7 cellular contexts compared by ENCODE assay signal in the genomic region with DNA sequence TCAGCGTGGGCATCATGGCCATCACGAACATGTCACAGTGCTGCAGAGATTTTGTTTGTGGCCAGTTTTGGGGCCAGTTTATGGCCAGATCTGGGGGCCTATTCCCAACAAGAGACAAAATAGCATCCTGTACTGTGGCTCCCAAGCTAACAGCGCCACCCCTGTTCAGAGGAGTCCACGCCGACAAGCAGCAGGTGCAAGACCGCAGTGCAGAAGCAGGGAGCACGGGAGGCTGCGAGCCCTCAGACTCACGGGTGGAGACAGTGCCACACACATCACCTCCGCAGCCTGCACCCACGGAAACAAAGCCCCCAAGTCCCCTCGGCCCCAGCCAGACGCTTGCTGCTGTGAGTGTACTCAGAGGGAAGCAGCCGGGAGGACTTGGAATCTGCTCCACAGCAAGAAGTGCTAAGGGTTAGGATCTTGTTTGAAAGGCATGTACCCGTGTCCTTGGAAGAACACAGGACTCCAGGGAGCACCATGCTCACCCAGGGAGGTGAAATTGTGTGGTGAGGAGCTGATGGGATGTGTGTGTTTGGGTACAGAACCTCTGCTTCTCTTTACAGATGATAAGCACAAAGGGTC. TPM values are rescaled to one million over a fixed set of nuclear protein-coding genes. Genes with fewer than 3 reads are reported as not detected.
A peak's percentile ranks its signal among the peaks of the same experiment; 100 is the strongest.
DNase-seq lines count a peak whose midpoint lies in the region; ATAC-seq and TF ChIP-seq lines count a peak whose summit lies in the region.

No MANE protein-coding gene starts in this region.

- DNase-seq in HAP-1 (ENCODE audit: low spot score in 2 of 2) (peak; percentile 14 to 36), kidney epithelial cell (ENCODE audit: low read depth) (no peak), NCI-H2227 treated with DMSO at 0.1 percent for 48 hours (lab: John Stamatoyannopoulos, UW) (no peak), midbrain (lab: John Stamatoyannopoulos, UW) (no peak)
- DNase-seq in activated CD8-positive, alpha-beta T cell treated with anti-CD3 and anti-CD28 coated beads for 36 hours: peak; percentile 59

- H3K4me3 ChIP-seq in DOHH2 (ENCODE audit: low read length) (no peak overlapping the region), HAP-1 (no peak overlapping the region), kidney epithelial cell (ENCODE audit: low read depth, low read length) (no peak overlapping the region)

- no peaks in the 10 kb centered on the region for H4K20me1 ChIP-seq in DOHH2 (ENCODE audit: control insufficient read depth, insufficient read depth, low read depth, low read length)

- H3K27ac Mint-ChIP-seq in activated CD8-positive, alpha-beta T cell treated with anti-CD3 and anti-CD28 coated beads for 36 hours: no peak overlapping the region

- no peaks in the 10 kb centered on the region for H3K79me2 ChIP-seq in DOHH2 (ENCODE audit: control insufficient read depth, low read length)

- H3K36me3 Mint-ChIP-seq in activated CD8-positive, alpha-beta T cell treated with anti-CD3 and anti-CD28 coated beads for 36 hours (ENCODE audit: low read depth): no peaks in the 10 kb centered on the region

- H3K9me3 Mint-ChIP-seq in activated CD8-positive, alpha-beta T cell treated with anti-CD3 and anti-CD28 coated beads for 36 hours: no peaks in the 10 kb centered on the region

- H3K9me3 ChIP-seq in DOHH2 (ENCODE audit: control insufficient read depth, insufficient read depth, low read length): no peaks in the 10 kb centered on the region
- no peaks in the 10 kb centered on the region for H3K9me3 ChIP-seq in HAP-1

- H3K4me1 Mint-ChIP-seq in activated CD8-positive, alpha-beta T cell treated with anti-CD3 and anti-CD28 coated beads for 36 hours (ENCODE audit: low read depth): no peaks in the 10 kb centered on the region

- CTCF ChIA-PET in activated CD8-positive, alpha-beta T cell treated with anti-CD3 and anti-CD28 coated beads for 36 hours (lab: Charles Lee): interaction anchor here (1.1 to 2.2 kb wide), 6 partner anchors 23 to 182 kb away, joined by 3 to 7 read pairs (median 4); no protein-coding TSS in a partner anchor

- H3K27ac ChIP-seq in DOHH2 (ENCODE audit: low read depth, low read length): no peak overlapping the region

- TF ChIP-seq CTCF in DOHH2 (IDR thresholded peaks at IDR 0.05; ENCODE audit: low read depth, low read length, poor library complexity, severe bottlenecking) (peak; percentile 48), kidney epithelial cell (IDR thresholded peaks at IDR 0.05; ENCODE audit: insufficient read depth, low read length, poor library complexity, severe bottlenecking) (peak; percentile 38)
- peak; percentile 32 for TF ChIP-seq CTCF in activated CD8-positive, alpha-beta T cell treated with anti-CD3 and anti-CD28 coated beads for 36 hours (IDR thresholded peaks at IDR 0.05)

- no peak overlapping the region for H3K4me3 Mint-ChIP-seq in activated CD8-positive, alpha-beta T cell treated with anti-CD3 and anti-CD28 coated beads for 36 hours

- in situ Hi-C loops in HAP-1 (cut with MboI; ENCODE audit: low sequenced_read_pairs): no loop called here

- H3K4me1 ChIP-seq in DOHH2 (ENCODE audit: control insufficient read depth, low read length): no peaks in the 10 kb centered on the region
- H3K4me1 ChIP-seq in HAP-1: no peaks in the 10 kb centered on the region

- no peaks in the 10 kb centered on the region for H3K36me3 ChIP-seq in DOHH2 (ENCODE audit: control insufficient read depth, low read length)
- no peaks in the 10 kb centered on the region for H3K36me3 ChIP-seq in HAP-1 (replicated peaks)
- no peaks in the 10 kb centered on the region for H3K36me3 ChIP-seq in kidney epithelial cell (ENCODE audit: control insufficient read depth, insufficient read depth, low read length)

- no peaks in the 10 kb centered on the region for H3K27me3 Mint-ChIP-seq in activated CD8-positive, alpha-beta T cell treated with anti-CD3 and anti-CD28 coated beads for 36 hours

- H3K4me2 ChIP-seq in DOHH2 (ENCODE audit: low read length): no peak overlapping the region

- POLR2A ChIA-PET in activated CD8-positive, alpha-beta T cell treated with anti-CD3 and anti-CD28 coated beads for 36 hours (lab: Charles Lee): no interaction called here

- intact Hi-C loops in activated CD8-positive, alpha-beta T cell treated with anti-CD3 and anti-CD28 coated beads for 36 hours (cut with micrococcal nuclease): no loop called here

- ATAC-seq in activated CD8-positive, alpha-beta T cell treated with anti-CD3 and anti-CD28 coated beads for 36 hours: peak; percentile 69
- no peak for ATAC-seq in HG03175 (IDR thresholded peaks at IDR 0.05; ENCODE audit: unreplicated experiment)

- no peaks in the 10 kb centered on the region for H3F3A ChIP-seq in DOHH2 (ENCODE audit: control insufficient read depth, insufficient read depth)

- H3K9me2 ChIP-seq in DOHH2 (replicated peaks; ENCODE audit: control insufficient read depth, low read length): no peaks in the 10 kb centered on the region

- H3K27me3 ChIP-seq in DOHH2 (ENCODE audit: control insufficient read depth, low read length): no peaks in the 10 kb centered on the region
- no peaks in the 10 kb centered on the region for H3K27me3 ChIP-seq in HAP-1 (ENCODE audit: low read depth)
- peaks cover 4% of the 10 kb centered on the region for H3K27me3 ChIP-seq in kidney epithelial cell (ENCODE audit: control insufficient read depth, insufficient read depth, low read length)

RNA-seq across cellular contexts. Expression of a gene that starts 7.1 kb away (rescaled TPM):
- total RNA-seq in activated CD8-positive, alpha-beta T cell treated with anti-CD3 and anti-CD28 coated beads for 36 hours: under 1 TPM; 0.31 to 0.63 TPM
- 1.1 TPM in 1 of 2 replicates, not detected in the other for total RNA-seq in kidney epithelial cell

RNA-seq across cellular contexts. Expression of a gene that starts 34.0 kb away (rescaled TPM):
- 10 to 100 TPM; 36.2 to 39.5 TPM for total RNA-seq in activated CD8-positive, alpha-beta T cell treated with anti-CD3 and anti-CD28 coated beads for 36 hours
- 62.6 and 75.0 TPM in 2 replicates for total RNA-seq in kidney epithelial cell

Comparison
In these comparisons a context has a peak if more than half of its experiments do, and no peak if none do; other contexts are left out.
1. DNase-seq: peak in HAP-1 (2 of 2) and activated CD8-positive, alpha-beta T cell treated with anti-CD3 and anti-CD28 coated beads for 36 hours (single experiment); none in kidney epithelial cell (single experiment), NCI-H2227 treated with DMSO at 0.1 percent for 48 hours (single experiment) and midbrain (single experiment).
2. Peak in every context shown above with its lines, with median percentiles within 50 percentile points of each other: CTCF ChIP-seq.